Comparison of ENCODE assay signal across 14 cellular contexts in the genomic region with DNA sequence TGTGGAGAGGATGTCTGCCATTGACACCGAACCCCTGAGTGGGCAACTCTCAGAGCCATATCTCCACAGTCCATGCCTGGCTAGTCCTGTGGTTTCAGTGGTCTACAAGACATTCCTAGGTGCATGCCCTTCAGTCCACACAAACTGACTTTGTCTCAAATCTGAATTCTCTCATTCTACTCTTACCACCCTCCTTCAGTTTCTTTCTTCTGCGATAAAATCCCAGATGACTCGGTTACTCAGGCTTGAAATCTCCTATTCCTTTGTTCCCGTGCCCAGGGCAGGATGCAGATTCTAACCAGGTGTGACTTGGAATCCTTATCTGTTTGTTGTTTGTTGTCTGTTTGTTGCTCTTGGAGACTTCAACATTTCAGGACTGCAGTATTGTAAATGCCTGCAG. TPM values are rescaled to one million over a fixed set of nuclear protein-coding genes. Genes with fewer than 3 reads are reported as not detected.
DNase-seq lines count a peak whose midpoint lies in the region; ATAC-seq and FAIRE-seq lines count a peak whose summit lies in the region.
"Had no signal": no experiment of that assay in that cellular context is flagged by ENCODE, and none has a peak within 500 bp of the region (broad histone marks: within the 10 kb centered on the region; RNA-seq: fewer than 3 reads in every experiment).

No MANE protein-coding gene starts in this region.

- no peak overlapping the region for H4K8ac ChIP-seq in neuronal stem cell (ENCODE audit: low read depth, low read length)

- peaks cover 38% of the 10 kb centered on the region for H3K4me1 Mint-ChIP-seq in stimulated activated memory B cell treated with anti-CD40 and anti-IgM and Interleukin-4, amounts not matched to agents 10 μg/mL and 1 μg/mL and 100 μg/mL, for 72 hours

- H3K23ac ChIP-seq in neuronal stem cell (ENCODE audit: low read depth, low read length, poor library complexity), result no peak overlapping the region

- H3K4me3 ChIP-seq in neuronal stem cell (ENCODE audit: low read length in 2 of 2), result no peak overlapping the region
- H3K4me3 ChIP-seq: lung had no signal

- no peaks in the 10 kb centered on the region for H3K9me3 ChIP-seq in neuronal stem cell (replicated peaks in 1 of 2; ENCODE audit: control insufficient read depth in 2 of 2, insufficient read depth in 1 of 2, low read depth in 1 of 2, low read length in 2 of 2)

- H3K4me2 ChIP-seq in neuronal stem cell (ENCODE audit: insufficient read depth, low read length, poor library complexity, severe bottlenecking), result no peak overlapping the region
- H3K4me2 ChIP-seq: KMS-11 had no signal

- peak overlapping the region; percentile 44 for H3K4me3 Mint-ChIP-seq in stimulated activated memory B cell treated with anti-CD40 and anti-IgM and Interleukin-4, amounts not matched to agents 10 μg/mL and 1 μg/mL and 100 μg/mL, for 72 hours
- H3K4me3 Mint-ChIP-seq: activated T-cell treated with anti-CD3 and anti-CD28 coated beads, Interleukin-2, amount 50 U/mL, for 72 hours had no signal

- H3K4me1 ChIP-seq in neuronal stem cell (ENCODE audit: control insufficient read depth in 2 of 2, insufficient read depth in 1 of 2, low read depth in 1 of 2, low read length in 2 of 2), result peaks cover 0 to 7% of the 10 kb centered on the region in 2 donors

- no peak overlapping the region for H4K91ac ChIP-seq in neuronal stem cell (ENCODE audit: low read depth, low read length, poor library complexity)

- no peak overlapping the region for H3K9ac ChIP-seq in neuronal stem cell (ENCODE audit: low read depth, low read length, poor library complexity)
- H3K9ac ChIP-seq: KMS-11 had no signal

- DNase-seq in RCC 7860 (ENCODE audit: low spot score), result peak; percentile 59
- peak; percentile 80 for DNase-seq in glomerular visceral epithelial cell (ENCODE audit: extremely low spot score)
- DNase-seq in NCI-H2029 (lab: John Stamatoyannopoulos, UW), result no peak
- no peak for DNase-seq in neuronal stem cell (ENCODE audit: low spot score)
- no peak for DNase-seq in H4 (ENCODE audit: low spot score)
- DNase-seq: activated T-cell treated with anti-CD3 and anti-CD28 coated beads, Interleukin-2, amount 50 U/mL, for 72 hours; Calu3; NCI-H2171; WERI-Rb-1 had no signal

- no peak overlapping the region for H2BK5ac ChIP-seq in neuronal stem cell (ENCODE audit: low read length)

- FAIRE-seq in RCC 7860 (lab: Jason Lieb, UNC), result peak; percentile 82

- H3K14ac ChIP-seq in neuronal stem cell (ENCODE audit: low read length), result no peak overlapping the region

- no peaks in the 10 kb centered on the region for H3K27me3 Mint-ChIP-seq in stimulated activated memory B cell treated with anti-CD40 and anti-IgM and Interleukin-4, amounts not matched to agents 10 μg/mL and 1 μg/mL and 100 μg/mL, for 72 hours

- H2AK5ac ChIP-seq in neuronal stem cell (ENCODE audit: low read depth, low read length), result no peak overlapping the region

- H3K79me1 ChIP-seq in neuronal stem cell (ENCODE audit: low read depth, low read length), result peaks cover 6% of the 10 kb centered on the region

- no peak overlapping the region for H3K27ac ChIP-seq in neuronal stem cell (replicated peaks; ENCODE audit: low read length)
- H3K27ac ChIP-seq: KMS-11, WERI-Rb-1 had no signal

- H3K27ac Mint-ChIP-seq in stimulated activated memory B cell treated with anti-CD40 and anti-IgM and Interleukin-4, amounts not matched to agents 10 μg/mL and 1 μg/mL and 100 μg/mL, for 72 hours, result peak overlapping the region; percentile 43
- H3K27ac Mint-ChIP-seq: activated T-cell treated with anti-CD3 and anti-CD28 coated beads, Interleukin-2, amount 50 U/mL, for 72 hours had no signal

- H2BK120ac ChIP-seq in neuronal stem cell (ENCODE audit: low read depth, low read length), result no peak overlapping the region

- no CpG with 5 or more reads among the region's 4 CpGs for whole genome bisulfite sequencing in neuronal stem cell (ENCODE audit: extremely low coverage in 2 of 2, insufficient read length in 2 of 2, insufficient replicate concordance in 1 of 2), 2 donors

- no peaks in the 10 kb centered on the region for H3K27me3 ChIP-seq in neuronal stem cell (ENCODE audit: control insufficient read depth in 3 of 3, insufficient read depth in 3 of 3, low read depth in 1 of 3, low read length in 3 of 3)

- no peak overlapping the region for H3K18ac ChIP-seq in neuronal stem cell (ENCODE audit: low read length)

- no peak overlapping the region for H2AFZ ChIP-seq in neuronal stem cell (ENCODE audit: low read length)

- ATAC-seq in GM21737 (IDR thresholded peaks at IDR 0.05; ENCODE audit: unreplicated experiment) (peak; percentile 12), HG02884 (IDR thresholded peaks at IDR 0.05; ENCODE audit: unreplicated experiment) (no peak)
- ATAC-seq in stimulated activated memory B cell treated with anti-CD40 and anti-IgM and Interleukin-4, amounts not matched to agents 10 μg/mL and 1 μg/mL and 100 μg/mL, for 72 hours, result peak; percentile 67
- ATAC-seq: activated T-cell treated with anti-CD3 and anti-CD28 coated beads, Interleukin-2, amount 50 U/mL, for 72 hours had no signal

- H3K4ac ChIP-seq in neuronal stem cell (ENCODE audit: low read length), result no peak overlapping the region

- H3K36me3 ChIP-seq in neuronal stem cell (replicated peaks in 1 of 2; ENCODE audit: control insufficient read depth in 2 of 2, insufficient read depth in 2 of 2, low read length in 2 of 2), result peaks cover 0 to 40% of the 10 kb centered on the region in 2 donors
- H3K36me3 ChIP-seq: WERI-Rb-1 had no signal

- H2BK15ac ChIP-seq in neuronal stem cell (ENCODE audit: low read length), result no peak overlapping the region

- no peaks in the 10 kb centered on the region for H3K36me3 Mint-ChIP-seq in stimulated activated memory B cell treated with anti-CD40 and anti-IgM and Interleukin-4, amounts not matched to agents 10 μg/mL and 1 μg/mL and 100 μg/mL, for 72 hours

- H3K9me3 Mint-ChIP-seq in stimulated activated memory B cell treated with anti-CD40 and anti-IgM and Interleukin-4, amounts not matched to agents 10 μg/mL and 1 μg/mL and 100 μg/mL, for 72 hours, result no peaks in the 10 kb centered on the region
- H3K9me3 Mint-ChIP-seq: activated T-cell treated with anti-CD3 and anti-CD28 coated beads, Interleukin-2, amount 50 U/mL, for 72 hours had no signal

- H2BK12ac ChIP-seq in neuronal stem cell (ENCODE audit: low read length), result no peak overlapping the region

RNA-seq across cellular contexts. Expression of gene CDS2, which starts 9.3 kb away (rescaled TPM):
- 31.8 TPM for polyA plus RNA-seq in neuronal stem cell (2013, experiment 1 of 2)
- polyA plus RNA-seq in neuronal stem cell (2013, experiment 2 of 2), result 32.6 TPM
- total RNA-seq in H4 (2014; rRNA removed; shearing (Covaris generic)), result 22.2 and 22.6 TPM in 2 replicates

RNA-seq across cellular contexts. Expression of gene PCNA, which starts 16.3 kb away (rescaled TPM):
- 214 TPM for polyA plus RNA-seq in neuronal stem cell (2013, experiment 1 of 2)
- 222 TPM for polyA plus RNA-seq in neuronal stem cell (2013, experiment 2 of 2)
- 510 and 571 TPM in 2 replicates for total RNA-seq in H4 (2014; rRNA removed; shearing (Covaris generic))

RNA-seq across cellular contexts. Expression of gene TMEM230, which starts 23.2 kb away (rescaled TPM):
- 121 TPM for polyA plus RNA-seq in neuronal stem cell (2013, experiment 1 of 2)
- 121 TPM for polyA plus RNA-seq in neuronal stem cell (2013, experiment 2 of 2)
- total RNA-seq in H4 (2014; rRNA removed; shearing (Covaris generic)), result 149 and 196 TPM in 2 replicates

Comparison
In these comparisons a context has a peak if more than half of its experiments do, and no peak if none do; other contexts are left out.
1. DNase-seq: peak in RCC 7860 (single experiment) and glomerular visceral epithelial cell (single experiment); none in NCI-H2029 (single experiment), neuronal stem cell (single experiment) and H4 (single experiment).